ENCODE assay signal across 19 cellular contexts in the genomic region with DNA sequence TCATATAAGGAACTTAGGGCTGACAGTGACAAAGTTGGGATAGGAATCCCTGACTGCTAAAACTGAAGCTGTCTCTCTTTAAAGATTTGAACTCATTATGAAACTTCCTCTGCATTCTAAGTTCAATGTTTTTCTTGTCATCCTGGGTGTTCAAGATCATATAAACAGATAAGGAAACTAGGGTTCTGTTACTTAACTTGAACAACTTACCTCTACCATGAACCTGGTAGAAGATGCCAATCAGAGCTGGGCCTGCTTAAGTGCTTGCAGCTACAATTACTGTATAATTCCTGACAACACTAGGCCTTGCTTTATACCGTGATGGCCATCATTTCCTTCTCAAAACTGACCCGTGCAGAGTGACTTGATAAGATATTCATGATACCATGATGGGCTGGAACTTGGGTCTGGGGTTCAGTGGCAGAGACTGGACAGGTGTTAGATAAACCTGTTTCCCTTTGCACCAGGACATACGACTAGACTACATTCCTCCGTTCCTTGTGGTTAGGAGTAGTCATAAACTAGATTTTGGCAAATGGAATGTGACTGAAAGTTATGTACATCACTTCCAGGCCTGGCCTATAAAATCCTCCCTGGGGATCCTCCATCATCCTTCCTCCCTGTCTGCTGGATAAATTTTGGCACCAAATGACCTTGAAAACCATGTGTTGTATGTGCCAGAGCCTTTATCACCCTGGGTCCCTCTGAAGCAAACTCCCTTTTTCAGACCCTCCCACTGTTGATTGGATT.
DNase-seq lines count a peak whose midpoint lies in the region; ATAC-seq and TF ChIP-seq lines count a peak whose summit lies in the region.
"Had no signal": no experiment of that assay in that cellular context is flagged by ENCODE, and none has a peak within 500 bp of the region (broad histone marks: within the 10 kb centered on the region; RNA-seq: fewer than 3 reads in every experiment).

No MANE protein-coding gene starts in this region.

- ATAC-seq in GM19395 (IDR thresholded peaks at IDR 0.05; ENCODE audit: unreplicated experiment) = peak; percentile 30
- no peak for ATAC-seq in Panc1
- no peak for ATAC-seq in HG02938 (IDR thresholded peaks at IDR 0.05; ENCODE audit: unreplicated experiment)
- ATAC-seq: activated T-cell treated with anti-CD3 and anti-CD28 coated beads, Interleukin-2, amount 50 U/mL, for 72 hours; effector memory CD8-positive, alpha-beta T cell had no signal

- H3K27ac ChIP-seq in Panc1 (ENCODE audit: low read length) (peak overlapping the region; percentile 48; the same call in 1 of the 2 replicates), mesenchymal stem cell (ENCODE audit: low read length, poor library complexity, severe bottlenecking) (peak overlapping the region; percentile 11)
- H3K27ac ChIP-seq: prostate gland, thoracic aorta had no signal

- H3K27me3 ChIP-seq in Panc1 (ENCODE audit: control insufficient read depth, insufficient read depth, low read length) (no peaks in the 10 kb centered on the region), mesenchymal stem cell (ENCODE audit: control insufficient read depth in 1 of 2, insufficient read depth in 1 of 2, low read length in 2 of 2) (no peaks in the 10 kb centered on the region)

- H2BK5ac ChIP-seq in mesenchymal stem cell (ENCODE audit: low read depth, low read length, poor library complexity, severe bottlenecking) = peak overlapping the region; percentile 66

- no peak overlapping the region for H2BK15ac ChIP-seq in mesenchymal stem cell (ENCODE audit: low read depth, poor library complexity, severe bottlenecking)

- BruUV-seq in Panc1 (replicated peaks; lab: Mats Ljungman, UMichigan) = no TSS peak

- no peak for TF ChIP-seq CTCF in AG10803 (conservative IDR thresholded peaks at IDR 0.05; ENCODE audit: low read length)
- no peak for TF ChIP-seq CTCF in Panc1 (IDR thresholded peaks at IDR 0.05)

- in situ Hi-C loops in Panc1 (cut with HindIII; ENCODE audit: low pct_unique_long_range_greater_than_20kb, low sequenced_read_pairs) = no loop called here

- no peak overlapping the region for H3K4me2 ChIP-seq in mesenchymal stem cell (ENCODE audit: low read length, poor library complexity, severe bottlenecking)

- H3K4me1 ChIP-seq in Panc1 (ENCODE audit: control insufficient read depth, insufficient read depth, low read length) (peaks cover 7% of the 10 kb centered on the region; the same call in 1 of the 2 replicates), mesenchymal stem cell (ENCODE audit: control insufficient read depth, insufficient read depth, low read depth, low read length) (peaks cover 3% of the 10 kb centered on the region)
- H3K4me1 ChIP-seq: prostate gland had no signal

- peak overlapping the region in 1 of 2 experiments; percentile 59 for H2BK12ac ChIP-seq in mesenchymal stem cell (ENCODE audit: low read length in 2 of 2)

- H3K9ac ChIP-seq in mesenchymal stem cell (ENCODE audit: low read length) = no peak overlapping the region

- no peaks in the 10 kb centered on the region for H3K79me1 ChIP-seq in mesenchymal stem cell (replicated peaks; ENCODE audit: low read length, poor library complexity, severe bottlenecking)

- CTCF ChIA-PET in Panc1 (lab: Charles Lee) = no interaction called here

- H3K14ac ChIP-seq in mesenchymal stem cell (ENCODE audit: low read length in 2 of 2) = no peak overlapping the region

- H3K36me3 ChIP-seq in Panc1 (ENCODE audit: control insufficient read depth, insufficient read depth, low read length) = no peaks in the 10 kb centered on the region
- H3K36me3 ChIP-seq in mesenchymal stem cell (ENCODE audit: control insufficient read depth in 1 of 2, insufficient read depth in 2 of 2, low read depth in 1 of 2, low read length in 2 of 2) = no peaks in the 10 kb centered on the region
- H3K36me3 ChIP-seq: prostate gland, thoracic aorta had no signal

- 65% methylated on average over 2 of the region's 4 CpGs for WGBS in mesenchymal stem cell

- no peaks in the 10 kb centered on the region for H3K9me3 ChIP-seq in Panc1 (ENCODE audit: control insufficient read depth, insufficient read depth, low read depth, low read length)
- no peaks in the 10 kb centered on the region for H3K9me3 ChIP-seq in mesenchymal stem cell (ENCODE audit: control insufficient read depth, low read length)
- H3K9me3 ChIP-seq: prostate gland, thoracic aorta had no signal

- no peak overlapping the region for H3K18ac ChIP-seq in mesenchymal stem cell (ENCODE audit: low read depth in 1 of 2, low read length in 2 of 2)

- intact Hi-C loops in Panc1 (cut with micrococcal nuclease; ENCODE audit: unreplicated experiment) = no loop called here

- H2AFZ ChIP-seq in mesenchymal stem cell (ENCODE audit: low read depth, low read length) = no peak overlapping the region

- H3K4me3 ChIP-seq in AG10803 (ENCODE audit: low read length) = no peak overlapping the region
- H3K4me3 ChIP-seq in Panc1 (ENCODE audit: low read depth in 2 of 2, low read length in 2 of 2) = no peak overlapping the region
- no peak overlapping the region for H3K4me3 ChIP-seq in mesenchymal stem cell (ENCODE audit: insufficient read depth in 1 of 2, low read depth in 1 of 2, low read length in 2 of 2)
- H3K4me3 ChIP-seq: prostate gland, thoracic aorta had no signal

- H4K8ac ChIP-seq in mesenchymal stem cell (ENCODE audit: low read length) = no peak overlapping the region

- POLR2A ChIA-PET in Panc1 (lab: Charles Lee) = interaction anchor here (0.5 kb wide), 1 partner anchor 651 kb away, joined by 14 read pairs; no protein-coding TSS in a partner anchor

- peak overlapping the region; percentile 61 for H2AK5ac ChIP-seq in mesenchymal stem cell (ENCODE audit: low read length, severe bottlenecking)

- H2BK120ac ChIP-seq in mesenchymal stem cell (ENCODE audit: low read depth, low read length) = no peak overlapping the region

- no peak overlapping the region for H4K91ac ChIP-seq in mesenchymal stem cell (ENCODE audit: low read length)

- peak; percentile 39 for DNase-seq in AG10803 (ENCODE audit: low read depth)
- DNase-seq in Panc1 (ENCODE audit: low read depth, low spot score) = no peak
- DNase-seq in mesenchymal stem cell = no peak
- no peak for DNase-seq in activated CD8-positive, alpha-beta memory T cell treated with anti-CD3 and anti-CD28 coated beads, Interleukin-2, amount 50 U/mL, for 4 hours
- DNase-seq in NCI-H748 treated with DMSO at 0.1 percent for 48 hours (lab: John Stamatoyannopoulos, UW) = no peak
- DNase-seq in DMS79 (lab: John Stamatoyannopoulos, UW) = no peak
- DNase-seq: activated CD8-positive, alpha-beta memory T cell treated with anti-CD3 and anti-CD28 coated beads for 24 hours; activated T-cell treated with anti-CD3 and anti-CD28 coated beads, Interleukin-2, amount 50 U/mL, for 72 hours; effector memory CD8-positive, alpha-beta T cell; midbrain; NCI-H1105; NCI-H2081; nephron progenitor cell; stimulated activated CD4-positive, alpha-beta T cell treated with anti-CD3 and anti-CD28 coated beads, Interleukin-2, amount 100 ng/mL, for 24 hours; stimulated activated naive CD4-positive, alpha-beta T cell had no signal

- H3K23ac ChIP-seq in mesenchymal stem cell (ENCODE audit: low read length in 2 of 2) = no peak overlapping the region

- H3K4ac ChIP-seq in mesenchymal stem cell (ENCODE audit: low read depth in 1 of 2, low read length in 2 of 2) = no peak overlapping the region
